In genomic region chr6:89828988-89829590, GRCh38 we compare ENCODE assay signal across 8 cellular contexts. TPM values are rescaled to one million over a fixed set of nuclear protein-coding genes. Genes with fewer than 3 reads are reported as not detected.
DNase-seq lines count a peak whose midpoint lies in the region; ATAC-seq, FAIRE-seq and TF ChIP-seq lines count a peak whose summit lies in the region.

No MANE protein-coding gene starts in this region.

- peaks cover 10% of the 10 kb centered on the region for H3K4me1 ChIP-seq in endothelial cell of umbilical vein (ENCODE audit: control insufficient read depth, extremely low read depth, insufficient read depth, low read length)

- BruUV-seq in endothelial cell of umbilical vein (replicated peaks; lab: Mats Ljungman, UMichigan): TSS peak; percentile 77

- H3K4me3 ChIP-seq in HL-60 (replicated peaks; ENCODE audit: insufficient read depth, low read length): peak overlapping the region; percentile 85
- peak overlapping the region; percentile 61 to 95 (median 94) for H3K4me3 ChIP-seq in endothelial cell of umbilical vein (replicated peaks in 1 of 3; ENCODE audit: insufficient read depth in 1 of 3, low read depth in 1 of 3, low read length in 3 of 3)

- no peak for TF ChIP-seq CTCF in HL-60 (IDR thresholded peaks at IDR 0.05; ENCODE audit: insufficient read depth, low read length)
- TF ChIP-seq CTCF in endothelial cell of umbilical vein (IDR thresholded peaks at IDR 0.05; ENCODE audit: extremely low read depth in 1 of 2, insufficient read depth in 1 of 2, low read depth in 1 of 2, low read length in 2 of 2): no peak

- POLR2A ChIA-PET in endothelial cell of umbilical vein (lab: Charles Lee): interaction anchor here (0.6 to 1.3 kb wide), 5 partner anchors 9 to 748 kb away, joined by 4 to 12 read pairs (median 5); partner anchors contain the start of genes MDN1 and PNRC1

- dilution Hi-C loops in endothelial cell of umbilical vein (cut with MboI; ENCODE audit: extremely low pct_ligation_motif_present, low sequenced_read_pairs): no loop called here

- peak overlapping the region; percentile 97 for H3K4me3 Mint-ChIP-seq in T-helper 1 cell treated with Interleukin-12 subunit alpha and Interleukin-12 subunit beta and Interleukin-4 antibody, amounts not matched to agents 30 μg/mL and 1 μg/mL, for 36 hours
- peak overlapping the region; percentile 94 for H3K4me3 Mint-ChIP-seq in natural killer cell treated with Interleukin-12 subunit alpha and Interleukin-12 subunit beta and Interleukin-15 and Interleukin-18, amount 100 ng/mL, for 72 hours

- H3K4me1 Mint-ChIP-seq in T-helper 1 cell treated with Interleukin-12 subunit alpha and Interleukin-12 subunit beta and Interleukin-4 antibody, amounts not matched to agents 30 μg/mL and 1 μg/mL, for 36 hours (ENCODE audit: low read depth): peaks cover 23% of the 10 kb centered on the region
- H3K4me1 Mint-ChIP-seq in natural killer cell treated with Interleukin-12 subunit alpha and Interleukin-12 subunit beta and Interleukin-15 and Interleukin-18, amount 100 ng/mL, for 72 hours (ENCODE audit: low read depth in 2 of 2): peaks cover 19 to 23% of the 10 kb centered on the region in 2 donors

- TF ChIP-seq POLR2A in endothelial cell of umbilical vein (IDR thresholded peaks at IDR 0.05; ENCODE audit: low read depth, low read length): peak; percentile 63

- peaks cover 0 to 7% of the 10 kb centered on the region in 2 experiments for H3K36me3 ChIP-seq in endothelial cell of umbilical vein (ENCODE audit: control insufficient read depth in 2 of 2, extremely low read depth in 1 of 2, insufficient read depth in 2 of 2, low read length in 2 of 2)

- intact Hi-C loops in endothelial cell of umbilical vein (cut with micrococcal nuclease): loop anchor here (1.0 to 10.0 kb wide), 3 partner anchors 10 to 646 kb away; partner anchors contain the start of genes MDN1 and UBE2J1

- H3K79me2 ChIP-seq in endothelial cell of umbilical vein (ENCODE audit: control insufficient read depth, insufficient read depth, low read length): peaks cover 19% of the 10 kb centered on the region

- ATAC-seq in GM21515 (IDR thresholded peaks at IDR 0.05; ENCODE audit: unreplicated experiment): peak; percentile 36
- ATAC-seq in natural killer cell treated with Interleukin-12 subunit alpha and Interleukin-12 subunit beta and Interleukin-15 and Interleukin-18, amount 100 ng/mL, for 72 hours: peak; percentile 17 to 40

- H3K9ac ChIP-seq in endothelial cell of umbilical vein (replicated peaks; ENCODE audit: extremely low read depth, insufficient read depth, low read length): peak overlapping the region; percentile 82

- no peaks in the 10 kb centered on the region for H3K27me3 Mint-ChIP-seq in T-helper 1 cell treated with Interleukin-12 subunit alpha and Interleukin-12 subunit beta and Interleukin-4 antibody, amounts not matched to agents 30 μg/mL and 1 μg/mL, for 36 hours (ENCODE audit: low read depth)
- H3K27me3 Mint-ChIP-seq in natural killer cell treated with Interleukin-12 subunit alpha and Interleukin-12 subunit beta and Interleukin-15 and Interleukin-18, amount 100 ng/mL, for 72 hours: no peaks in the 10 kb centered on the region

- no peaks in the 10 kb centered on the region for H3K9me3 ChIP-seq in endothelial cell of umbilical vein (replicated peaks; ENCODE audit: control insufficient read depth, insufficient read depth, low read length)

- H3K27me3 ChIP-seq in HL-60 (ENCODE audit: insufficient read depth, poor library complexity, severe bottlenecking): no peaks in the 10 kb centered on the region
- H3K27me3 ChIP-seq in endothelial cell of umbilical vein (ENCODE audit: control insufficient read depth in 2 of 2, insufficient read depth in 2 of 2, low read length in 2 of 2): no peaks in the 10 kb centered on the region

- H3K9me1 ChIP-seq in endothelial cell of umbilical vein (replicated peaks; ENCODE audit: control insufficient read depth, extremely low read depth, insufficient read depth, low read length): no peaks in the 10 kb centered on the region

- H3K27ac ChIP-seq in HL-60 (replicated peaks): peak overlapping the region; percentile 76
- peak overlapping the region; percentile 42 for H3K27ac ChIP-seq in endothelial cell of umbilical vein (ENCODE audit: insufficient read depth, low read depth, low read length)

- H4K20me1 ChIP-seq in endothelial cell of umbilical vein (replicated peaks; ENCODE audit: control insufficient read depth, extremely low read depth, insufficient read depth, low read length): no peaks in the 10 kb centered on the region

- CTCF ChIA-PET in endothelial cell of umbilical vein (lab: Charles Lee): interaction anchor here (0.7 to 1.9 kb wide), 9 partner anchors 9 to 650 kb away, joined by 3 to 16 read pairs (median 4); partner anchors contain the start of gene MDN1

- no peaks in the 10 kb centered on the region for H3K9me3 Mint-ChIP-seq in T-helper 1 cell treated with Interleukin-12 subunit alpha and Interleukin-12 subunit beta and Interleukin-4 antibody, amounts not matched to agents 30 μg/mL and 1 μg/mL, for 36 hours
- no peaks in the 10 kb centered on the region for H3K9me3 Mint-ChIP-seq in natural killer cell treated with Interleukin-12 subunit alpha and Interleukin-12 subunit beta and Interleukin-15 and Interleukin-18, amount 100 ng/mL, for 72 hours

- H3K4me2 ChIP-seq in endothelial cell of umbilical vein (ENCODE audit: insufficient read depth, low read length): peak overlapping the region; percentile 90

- peak; percentile 10 for DNase-seq in GM03348 (ENCODE audit: low spot score)
- no peak for DNase-seq in HL-60 (ENCODE audit: low read depth in 1 of 2, low spot score in 1 of 2)
- DNase-seq in endothelial cell of umbilical vein (ENCODE audit: low read depth, low spot score): no peak
- DNase-seq in natural killer cell treated with Interleukin-12 subunit alpha and Interleukin-12 subunit beta and Interleukin-15 and Interleukin-18, amount 100 ng/mL, for 72 hours (ENCODE audit: low spot score): no peak
- no peak for DNase-seq in middle frontal gyrus (ENCODE audit: extremely low spot score, low spot score)
- DNase-seq in T-helper 9 cell: no peak

- H3K27ac Mint-ChIP-seq in T-helper 1 cell treated with Interleukin-12 subunit alpha and Interleukin-12 subunit beta and Interleukin-4 antibody, amounts not matched to agents 30 μg/mL and 1 μg/mL, for 36 hours: peak overlapping the region; percentile 94
- H3K27ac Mint-ChIP-seq in natural killer cell treated with Interleukin-12 subunit alpha and Interleukin-12 subunit beta and Interleukin-15 and Interleukin-18, amount 100 ng/mL, for 72 hours: peak overlapping the region; percentile 83 to 98

- FAIRE-seq in endothelial cell of umbilical vein (lab: Jason Lieb, UNC): peak; percentile 53

- peaks cover 23% of the 10 kb centered on the region for H3K36me3 Mint-ChIP-seq in T-helper 1 cell treated with Interleukin-12 subunit alpha and Interleukin-12 subunit beta and Interleukin-4 antibody, amounts not matched to agents 30 μg/mL and 1 μg/mL, for 36 hours (ENCODE audit: low read depth)
- peaks cover 6% of the 10 kb centered on the region for H3K36me3 Mint-ChIP-seq in natural killer cell treated with Interleukin-12 subunit alpha and Interleukin-12 subunit beta and Interleukin-15 and Interleukin-18, amount 100 ng/mL, for 72 hours

- peak overlapping the region; percentile 97 for H2AFZ ChIP-seq in endothelial cell of umbilical vein (ENCODE audit: low read depth, low read length)

TF ChIP-seq in endothelial cell of umbilical vein, 7 proteins besides CTCF, POLR2A, EP300 and RAD21:
- TF ChIP-seq JUN (IDR thresholded peaks at IDR 0.05; ENCODE audit: borderline replicate concordance, insufficient read depth, insufficient read length, low read depth): no peak
- no peak for TF ChIP-seq EZH2 (IDR thresholded peaks at IDR 0.05; ENCODE audit: borderline replicate concordance, low read depth, low read length, severe bottlenecking)
- TF ChIP-seq MAX (IDR thresholded peaks at IDR 0.05; ENCODE audit: insufficient read depth, insufficient read length): no peak
- no peak for TF ChIP-seq FOS (IDR thresholded peaks at IDR 0.05; ENCODE audit: borderline replicate concordance, insufficient read depth, low read length)
- TF ChIP-seq POLR2AphosphoS5 (IDR thresholded peaks at IDR 0.05; ENCODE audit: insufficient read depth, low read depth, low read length): no peak
- no peak for TF ChIP-seq MYC (IDR thresholded peaks at IDR 0.05; ENCODE audit: low read depth, low read length)
- no peak for TF ChIP-seq GATA2 (IDR thresholded peaks at IDR 0.05; ENCODE audit: insufficient read depth, insufficient read length, low read depth, low read length)

RNA-seq across cellular contexts. Expression of gene CASP8AP2, which starts 0.6 kb away (rescaled TPM):
- 20.2 and 22.0 TPM in 2 replicates for total RNA-seq in endothelial cell of umbilical vein
- 3.4 and 4.7 TPM in 2 replicates for polyA plus RNA-seq in endothelial cell of umbilical vein
- polyA plus RNA-seq in endothelial cell of umbilical vein (2011; cell fraction: cytosol; rRNA removed): 4.5 and 5.0 TPM in 2 replicates
- polyA plus RNA-seq in endothelial cell of umbilical vein (2011; cell fraction: nucleus; rRNA removed): 17.6 and 23.7 TPM in 2 replicates
- polyA plus RNA-seq in endothelial cell of umbilical vein (2012): 8.3 and 10.6 TPM in 2 replicates
- 19.0 and 21.0 TPM in 2 replicates for polyA minus RNA-seq in endothelial cell of umbilical vein
- 18.6 TPM for polyA minus RNA-seq in endothelial cell of umbilical vein (2011; cell fraction: cytosol; rRNA and poly(A)+ RNA removed)
- 20.1 and 34.3 TPM in 2 replicates for polyA minus RNA-seq in endothelial cell of umbilical vein (2011; cell fraction: nucleus; rRNA and poly(A)+ RNA removed)
- total RNA-seq in natural killer cell treated with Interleukin-12 subunit alpha and Interleukin-12 subunit beta and Interleukin-15 and Interleukin-18, amount 100 ng/mL, for 72 hours: 10 to 100 TPM; 20.3 to 33.1 TPM

RNA-seq across cellular contexts. Expression of gene MDN1, which starts 9.5 kb away (rescaled TPM):
- 35.1 and 39.6 TPM in 2 replicates for total RNA-seq in endothelial cell of umbilical vein
- polyA plus RNA-seq in endothelial cell of umbilical vein: 7.6 and 9.2 TPM in 2 replicates
- 11.7 and 12.1 TPM in 2 replicates for polyA plus RNA-seq in endothelial cell of umbilical vein (2011; cell fraction: cytosol; rRNA removed)
- polyA plus RNA-seq in endothelial cell of umbilical vein (2011; cell fraction: nucleus; rRNA removed): 44.9 and 46.1 TPM in 2 replicates
- 18.5 and 23.1 TPM in 2 replicates for polyA plus RNA-seq in endothelial cell of umbilical vein (2012)
- polyA minus RNA-seq in endothelial cell of umbilical vein: 28.5 and 29.0 TPM in 2 replicates
- 16.4 TPM for polyA minus RNA-seq in endothelial cell of umbilical vein (2011; cell fraction: cytosol; rRNA and poly(A)+ RNA removed)
- 35.4 and 52.7 TPM in 2 replicates for polyA minus RNA-seq in endothelial cell of umbilical vein (2011; cell fraction: nucleus; rRNA and poly(A)+ RNA removed)
- 100 to 1,000 TPM in 1 of 2 donors, 10 to 100 TPM in 1; 47.3 to 102 TPM for total RNA-seq in natural killer cell treated with Interleukin-12 subunit alpha and Interleukin-12 subunit beta and Interleukin-15 and Interleukin-18, amount 100 ng/mL, for 72 hours
